ENCODE assay signal across 11 cellular contexts in genomic region chr11:89381094-89381493, GRCh38.
A peak's percentile ranks its signal among the peaks of the same experiment; 100 is the strongest.
DNase-seq lines count a peak whose midpoint lies in the region; ATAC-seq and TF ChIP-seq lines count a peak whose summit lies in the region.
"Had no signal": no experiment of that assay in that cellular context is flagged by ENCODE, and none has a peak within 500 bp of the region (broad histone marks: within the 10 kb centered on the region; RNA-seq: fewer than 3 reads in every experiment).

No MANE protein-coding gene starts in this region.

- 47% methylated on average over 3 of the region's 3 CpGs for WGBS in hepatocyte (ENCODE audit: low lambda C conversion rate, missing lambda C conversion rate)

- H3K36me3 Mint-ChIP-seq in nephron progenitor cell (ENCODE audit: low read depth) = peaks cover 4% of the 10 kb centered on the region
- H3K36me3 Mint-ChIP-seq: activated CD4-positive, alpha-beta memory T cell treated with anti-CD3 and anti-CD28 coated beads for 36 hours had no signal

- H3K27ac ChIP-seq in hepatocyte (peak overlapping the region; percentile 85), vagina (peak overlapping the region; percentile 3)
- H3K27ac ChIP-seq: C4-2B had no signal

- ATAC-seq in Right ventricle myocardium superior (ENCODE audit: poor library complexity) = peak; percentile 38
- ATAC-seq in GM21381 (IDR thresholded peaks at IDR 0.05; ENCODE audit: unreplicated experiment) = no peak
- ATAC-seq in HG02970 (IDR thresholded peaks at IDR 0.05; ENCODE audit: low FRiP score, unreplicated experiment) = no peak

- no peak overlapping the region for H3K27ac Mint-ChIP-seq in nephron progenitor cell
- H3K27ac Mint-ChIP-seq: activated CD4-positive, alpha-beta memory T cell treated with anti-CD3 and anti-CD28 coated beads for 36 hours; IgD-negative memory B cell had no signal

- H3K27me3 Mint-ChIP-seq in nephron progenitor cell (ENCODE audit: low read depth, poor library complexity) = no peaks in the 10 kb centered on the region
- H3K27me3 Mint-ChIP-seq: activated CD4-positive, alpha-beta memory T cell treated with anti-CD3 and anti-CD28 coated beads for 36 hours; IgD-negative memory B cell had no signal

- H3K4me1 ChIP-seq in hepatocyte (ENCODE audit: insufficient read depth) (peaks cover 7% of the 10 kb centered on the region), vagina (peaks cover 11% of the 10 kb centered on the region)

- H3K27me3 ChIP-seq in hepatocyte = no peaks in the 10 kb centered on the region
- no peaks in the 10 kb centered on the region for H3K27me3 ChIP-seq in vagina

- H3K4me3 ChIP-seq in hepatocyte (no peak overlapping the region), vagina (no peak overlapping the region)

- H3K36me3 ChIP-seq in hepatocyte (replicated peaks; ENCODE audit: insufficient read depth, low read depth) (no peaks in the 10 kb centered on the region), vagina (no peaks in the 10 kb centered on the region)

- H2AFZ ChIP-seq in hepatocyte = no peak overlapping the region

- intact Hi-C loops in Right ventricle myocardium superior (cut with DNase I) = no loop called here
- intact Hi-C loops in cardiac septum (cut with DNase I) = no loop called here
- intact Hi-C loops in vagina (cut with DNase I) = no loop called here

- peaks cover 20% of the 10 kb centered on the region for H3K4me1 Mint-ChIP-seq in nephron progenitor cell
- H3K4me1 Mint-ChIP-seq: IgD-negative memory B cell had no signal

- TF ChIP-seq POLR2A in vagina (IDR thresholded peaks at IDR 0.05) = no peak

- H3K9me2 ChIP-seq in hepatocyte (replicated peaks; ENCODE audit: insufficient read depth) = no peaks in the 10 kb centered on the region

- no peak overlapping the region for H3K4me3 Mint-ChIP-seq in nephron progenitor cell
- H3K4me3 Mint-ChIP-seq: activated CD4-positive, alpha-beta memory T cell treated with anti-CD3 and anti-CD28 coated beads for 36 hours; IgD-negative memory B cell had no signal

- TF ChIP-seq CTCF in hepatocyte (IDR thresholded peaks at IDR 0.05; ENCODE audit: poor library complexity) = no peak
- no peak for TF ChIP-seq CTCF in vagina (IDR thresholded peaks at IDR 0.05)
- no peak for TF ChIP-seq CTCF in nephron progenitor cell (IDR thresholded peaks at IDR 0.05)

- H3K79me2 ChIP-seq in hepatocyte = no peaks in the 10 kb centered on the region

- no peaks in the 10 kb centered on the region for H4K20me1 ChIP-seq in hepatocyte (ENCODE audit: insufficient read depth, poor library complexity, severe bottlenecking)

- no peaks in the 10 kb centered on the region for H3K9me3 Mint-ChIP-seq in nephron progenitor cell
- H3K9me3 Mint-ChIP-seq: activated CD4-positive, alpha-beta memory T cell treated with anti-CD3 and anti-CD28 coated beads for 36 hours had no signal

- peak overlapping the region; percentile 25 for H3K4me2 ChIP-seq in hepatocyte

- DNase-seq in Right ventricle myocardium superior = peak; percentile 26
- no peak for DNase-seq in cardiac septum (ENCODE audit: low spot score)
- DNase-seq in astrocyte of the hippocampus (ENCODE audit: low read depth, low spot score) = peak; percentile 93
- peak; percentile 53 for DNase-seq in hepatocyte (ENCODE audit: low spot score)
- no peak for DNase-seq in vagina (ENCODE audit: extremely low spot score in 2 of 2)
- no peak for DNase-seq in nephron progenitor cell
- DNase-seq: activated CD4-positive, alpha-beta memory T cell treated with anti-CD3 and anti-CD28 coated beads for 36 hours had no signal

- H3K9me3 ChIP-seq in hepatocyte (ENCODE audit: low read depth) (no peaks in the 10 kb centered on the region), vagina (no peaks in the 10 kb centered on the region)

Comparison
In these comparisons a context has a peak if more than half of its experiments do, and no peak if none do; other contexts are left out.
1. DNase-seq: peak in Right ventricle myocardium superior (single experiment), astrocyte of the hippocampus (single experiment) and hepatocyte (single experiment); none in cardiac septum (single experiment), vagina (0 of 2) and nephron progenitor cell (single experiment).